8 cellular contexts compared by ENCODE assay signal in genomic region chr6:16409531-16410441, GRCh38.
DNase-seq lines count a peak whose midpoint lies in the region; ATAC-seq and TF ChIP-seq lines count a peak whose summit lies in the region.

No MANE protein-coding gene starts in this region.

- no peak overlapping the region for H3K9ac ChIP-seq in OCI-LY1 (ENCODE audit: low read length)
- H3K9ac ChIP-seq in neuronal stem cell (ENCODE audit: low read depth, low read length, poor library complexity) = no peak overlapping the region

- H3K4me1 ChIP-seq in OCI-LY1 (ENCODE audit: insufficient read depth, low read length, severe bottlenecking) (peaks cover 13% of the 10 kb centered on the region), neuronal stem cell (ENCODE audit: control insufficient read depth in 2 of 2, insufficient read depth in 1 of 2, low read depth in 1 of 2, low read length in 2 of 2) (peaks cover 0 to 12% of the 10 kb centered on the region in 2 donors), testis (peaks cover 7% of the 10 kb centered on the region)

- H3F3A ChIP-seq in OCI-LY1 (ENCODE audit: insufficient read depth, low read length) = no peaks in the 10 kb centered on the region

- no peak overlapping the region for H3K27ac ChIP-seq in OCI-LY1 (ENCODE audit: low read depth, low read length, poor library complexity, severe bottlenecking)
- no peak overlapping the region for H3K27ac ChIP-seq in neuronal stem cell (replicated peaks; ENCODE audit: low read length)
- no peak overlapping the region for H3K27ac ChIP-seq in testis

- H3K23ac ChIP-seq in neuronal stem cell (ENCODE audit: low read depth, low read length, poor library complexity) = no peak overlapping the region

- TF ChIP-seq POLR2A in testis (IDR thresholded peaks at IDR 0.05) = no peak

- H3K9me3 ChIP-seq in OCI-LY1 (ENCODE audit: low read length) = no peaks in the 10 kb centered on the region
- H3K9me3 ChIP-seq in neuronal stem cell (replicated peaks in 1 of 2; ENCODE audit: control insufficient read depth in 2 of 2, insufficient read depth in 1 of 2, low read depth in 1 of 2, low read length in 2 of 2) = no peaks in the 10 kb centered on the region
- no peaks in the 10 kb centered on the region for H3K9me3 ChIP-seq in testis

- no peak overlapping the region for H3K18ac ChIP-seq in neuronal stem cell (ENCODE audit: low read length)

- intact Hi-C loops in testis (cut with DNase I; ENCODE audit: low total_unique reads) = loop anchor here (10.0 kb wide), 1 partner anchor 75 kb away; no protein-coding TSS in a partner anchor

- TF ChIP-seq CTCF in OCI-LY1 (IDR thresholded peaks at IDR 0.05; ENCODE audit: low read length) (peak; percentile 90), fibroblast of pulmonary artery (IDR thresholded peaks at IDR 0.05; ENCODE audit: low read length, missing control alignments) (peak; percentile 82), testis (IDR thresholded peaks at IDR 0.05) (peak; percentile 62 to 74 (median 66))

- no peak overlapping the region for H2BK12ac ChIP-seq in neuronal stem cell (ENCODE audit: low read length)

- no peaks in the 10 kb centered on the region for H3K79me1 ChIP-seq in neuronal stem cell (ENCODE audit: low read depth, low read length)

- no peak overlapping the region for H2AFZ ChIP-seq in OCI-LY1 (ENCODE audit: low read length)
- H2AFZ ChIP-seq in neuronal stem cell (ENCODE audit: low read length) = no peak overlapping the region

- DNase-seq in COLO668 (lab: John Stamatoyannopoulos, UW; ENCODE audit: unreplicated experiment) = peak; percentile 0
- peak; percentile 70 for DNase-seq in HCEC 1CT
- DNase-seq in activated T-cell treated with anti-CD3 and anti-CD28 coated beads, Interleukin-2, amount 50 U/mL, for 48 hours = peak; percentile 75 to 76
- peak; percentile 64 for DNase-seq in fibroblast of pulmonary artery (ENCODE audit: low read depth)
- DNase-seq in neuronal stem cell (ENCODE audit: low spot score) = peak; percentile 38
- DNase-seq in testis = peak; percentile 63

- H3K14ac ChIP-seq in neuronal stem cell (ENCODE audit: low read length) = no peak overlapping the region

- no peak for ATAC-seq in GM21390 (IDR thresholded peaks at IDR 0.05; ENCODE audit: unreplicated experiment)

- H3K27me3 ChIP-seq in OCI-LY1 (ENCODE audit: insufficient read depth, low read length) = no peaks in the 10 kb centered on the region
- no peaks in the 10 kb centered on the region for H3K27me3 ChIP-seq in neuronal stem cell (ENCODE audit: control insufficient read depth in 3 of 3, insufficient read depth in 3 of 3, low read depth in 1 of 3, low read length in 3 of 3)
- no peaks in the 10 kb centered on the region for H3K27me3 ChIP-seq in testis

- no peak overlapping the region for H3K4ac ChIP-seq in neuronal stem cell (ENCODE audit: low read length)

- no peak overlapping the region for H4K8ac ChIP-seq in neuronal stem cell (ENCODE audit: low read depth, low read length)

- no peak overlapping the region for H2BK120ac ChIP-seq in neuronal stem cell (ENCODE audit: low read depth, low read length)

- H2AK5ac ChIP-seq in neuronal stem cell (ENCODE audit: low read depth, low read length) = no peak overlapping the region

- no peak overlapping the region for H4K91ac ChIP-seq in neuronal stem cell (ENCODE audit: low read depth, low read length, poor library complexity)

- WGBS in neuronal stem cell (ENCODE audit: extremely low coverage in 2 of 2, insufficient read length in 2 of 2, insufficient replicate concordance in 1 of 2), 2 donors = no CpG with 5 or more reads among the region's 19 CpGs
- 65 to 68% methylated on average over 17 to 19 of the region's 19 CpGs for WGBS in testis, 2 donors

- H2BK15ac ChIP-seq in neuronal stem cell (ENCODE audit: low read length) = no peak overlapping the region

- H3K4me3 ChIP-seq in OCI-LY1 (ENCODE audit: low read depth, low read length, poor library complexity, severe bottlenecking) (no peak overlapping the region), fibroblast of pulmonary artery (replicated peaks; ENCODE audit: low read depth, low read length) (no peak overlapping the region), neuronal stem cell (ENCODE audit: low read length in 2 of 2) (no peak overlapping the region), testis (no peak overlapping the region)

- H4K20me1 ChIP-seq in OCI-LY1 (ENCODE audit: insufficient read depth, low read length) = no peaks in the 10 kb centered on the region

- no peaks in the 10 kb centered on the region for H3K79me2 ChIP-seq in OCI-LY1 (ENCODE audit: insufficient read depth, low read length)

- H3K36me3 ChIP-seq in OCI-LY1 (ENCODE audit: insufficient read depth, low read length) (no peaks in the 10 kb centered on the region), neuronal stem cell (replicated peaks in 1 of 2; ENCODE audit: control insufficient read depth in 2 of 2, insufficient read depth in 2 of 2, low read length in 2 of 2) (no peaks in the 10 kb centered on the region), testis (ENCODE audit: low read depth, missing control alignments) (no peaks in the 10 kb centered on the region)

- H3K4me2 ChIP-seq in OCI-LY1 (ENCODE audit: low read length) (no peak overlapping the region), neuronal stem cell (ENCODE audit: insufficient read depth, low read length, poor library complexity, severe bottlenecking) (no peak overlapping the region)

- H2BK5ac ChIP-seq in neuronal stem cell (ENCODE audit: low read length) = no peak overlapping the region

- no peaks in the 10 kb centered on the region for H3K9me2 ChIP-seq in OCI-LY1 (ENCODE audit: low read depth, low read length)

Comparison
In these comparisons a context has a peak if more than half of its experiments do, and no peak if none do; other contexts are left out.
1. DNase-seq: peak in every context shown above with its lines; median percentile 76 in activated T-cell treated with anti-CD3 and anti-CD28 coated beads, Interleukin-2, amount 50 U/mL, for 48 hours; 70 in HCEC 1CT; 64 in fibroblast of pulmonary artery; 63 in testis; 38 in neuronal stem cell; 0 in COLO668.